8 cellular contexts compared by ENCODE assay signal in genomic region chr6:130018830-130019795, GRCh38. TPM values are rescaled to one million over a fixed set of nuclear protein-coding genes. Genes with fewer than 3 reads are reported as not detected.
DNase-seq lines count a peak whose midpoint lies in the region; ATAC-seq and TF ChIP-seq lines count a peak whose summit lies in the region.

No MANE protein-coding gene starts in this region.

- H3K9me3 ChIP-seq in SJCRH30 (replicated peaks) = no peaks in the 10 kb centered on the region

- H3K4me3 Mint-ChIP-seq in activated naive CD4-positive, alpha-beta T cell treated with anti-CD3 and anti-CD28 coated beads, Interleukin-2, amount 50 U/mL, for 24 hours = peak overlapping the region; percentile 100

- H3K4me1 Mint-ChIP-seq in activated naive CD4-positive, alpha-beta T cell treated with anti-CD3 and anti-CD28 coated beads, Interleukin-2, amount 50 U/mL, for 24 hours = peaks cover 39% of the 10 kb centered on the region

- no peaks in the 10 kb centered on the region for H3K27me3 ChIP-seq in SJCRH30

- DNase-seq in NOMO-1 treated with DMSO at 0.1 percent for 48 hours (lab: John Stamatoyannopoulos, UW; ENCODE audit: unreplicated experiment) (peak; percentile 54), NOMO-1 treated with dmso at 0.1 percent for 144 hours (lab: John Stamatoyannopoulos, UW; ENCODE audit: unreplicated experiment) (no peak), SJCRH30 (peak; percentile 44 to 60), head of caudate nucleus (peak in 41 of 42 donors; percentile 8 to 70 (median 39)), omental fat pad (ENCODE audit: low spot score) (no peak), H4 (ENCODE audit: low spot score) (no peak)

- H3K9me3 Mint-ChIP-seq in activated naive CD4-positive, alpha-beta T cell treated with anti-CD3 and anti-CD28 coated beads, Interleukin-2, amount 50 U/mL, for 24 hours = no peaks in the 10 kb centered on the region

- peak overlapping the region; percentile 48; the same call in 1 of the 2 replicates for H3K27ac ChIP-seq in SJCRH30

- H3K27me3 Mint-ChIP-seq in activated naive CD4-positive, alpha-beta T cell treated with anti-CD3 and anti-CD28 coated beads, Interleukin-2, amount 50 U/mL, for 24 hours = no peaks in the 10 kb centered on the region

- H3K36me3 Mint-ChIP-seq in activated naive CD4-positive, alpha-beta T cell treated with anti-CD3 and anti-CD28 coated beads, Interleukin-2, amount 50 U/mL, for 24 hours = peaks cover 6% of the 10 kb centered on the region

- H3K36me3 ChIP-seq in SJCRH30 = no peaks in the 10 kb centered on the region

- intact Hi-C loops in head of caudate nucleus (cut with DNase I) = loop anchor here (10.0 kb wide), 1 partner anchor 244 kb away; no protein-coding TSS in a partner anchor

- H3K4me3 ChIP-seq in SJCRH30 = peak overlapping the region; percentile 97

- H3K4me1 ChIP-seq in SJCRH30 = no peaks in the 10 kb centered on the region

- ATAC-seq in HG03095 (IDR thresholded peaks at IDR 0.05; ENCODE audit: unreplicated experiment) (peak; percentile 25), omental fat pad (ENCODE audit: low FRiP score) (peak; percentile 33)

- H3K27ac Mint-ChIP-seq in activated naive CD4-positive, alpha-beta T cell treated with anti-CD3 and anti-CD28 coated beads, Interleukin-2, amount 50 U/mL, for 24 hours = peak overlapping the region; percentile 93

- TF ChIP-seq CTCF in omental fat pad (IDR thresholded peaks at IDR 0.05) = no peak

RNA-seq across cellular contexts. Expression of gene L3MBTL3, which starts 0.7 kb away (rescaled TPM):
- 7.8 and 9.8 TPM in 2 replicates for total RNA-seq in SJCRH30 (2014; rRNA removed; shearing (Covaris generic))
- 10 to 100 TPM in 1 of 4 donors, 1 to 10 TPM in 3; 6.9 to 22.2 (median 8.0) TPM for total RNA-seq in omental fat pad
- 5.9 and 7.4 TPM in 2 replicates for total RNA-seq in H4 (2014; rRNA removed; shearing (Covaris generic))

Comparison
In these comparisons a context has a peak if more than half of its experiments do, and no peak if none do; other contexts are left out.
1. DNase-seq: peak in NOMO-1 treated with DMSO at 0.1 percent for 48 hours (single experiment), SJCRH30 (2 of 2) and head of caudate nucleus (41 of 42); none in NOMO-1 treated with dmso at 0.1 percent for 144 hours (single experiment), omental fat pad (single experiment) and H4 (single experiment).